16 cellular contexts compared by ENCODE assay signal in genomic region chr6:135531954-135532490, GRCh38. TPM values are rescaled to one million over a fixed set of nuclear protein-coding genes. Genes with fewer than 3 reads are reported as not detected.
DNase-seq lines count a peak whose midpoint lies in the region; ATAC-seq and TF ChIP-seq lines count a peak whose summit lies in the region.
"Had no signal": no experiment of that assay in that cellular context is flagged by ENCODE, and none has a peak within 500 bp of the region (broad histone marks: within the 10 kb centered on the region; RNA-seq: fewer than 3 reads in every experiment).

No MANE protein-coding gene starts in this region.

- no peak overlapping the region for H3K4me3 ChIP-seq in GM23248
- H3K4me3 ChIP-seq in Loucy (ENCODE audit: low read length, poor library complexity, severe bottlenecking) = no peak overlapping the region
- no peak overlapping the region for H3K4me3 ChIP-seq in trophoblast cell (ENCODE audit: low read depth, low read length)
- no peak overlapping the region for H3K4me3 ChIP-seq in body of pancreas
- H3K4me3 ChIP-seq: GM23338, K562 had no signal

- H3K9me2 ChIP-seq in GM23248 (ENCODE audit: insufficient read depth) = no peaks in the 10 kb centered on the region
- H3K9me2 ChIP-seq in Loucy (replicated peaks; ENCODE audit: low read depth, low read length) = no peaks in the 10 kb centered on the region

- H3K14ac ChIP-seq in trophoblast cell (ENCODE audit: low read length) = no peak overlapping the region

- no peak overlapping the region for H2BK12ac ChIP-seq in trophoblast cell (ENCODE audit: low read length)

- no peak for TF ChIP-seq POLR2A in body of pancreas (IDR thresholded peaks at IDR 0.05)

- no peaks in the 10 kb centered on the region for H3K36me3 Mint-ChIP-seq in immature natural killer cell

- no peaks in the 10 kb centered on the region for H3K9me3 Mint-ChIP-seq in immature natural killer cell
- H3K9me3 Mint-ChIP-seq: CD4-positive, alpha-beta T cell; GM23338 had no signal

- ATAC-seq in GM21360 (IDR thresholded peaks at IDR 0.05; ENCODE audit: unreplicated experiment) (no peak), body of pancreas (no peak)
- ATAC-seq: GM23338, HepG2 had no signal

- H2BK120ac ChIP-seq in trophoblast cell (ENCODE audit: insufficient read depth, low read length, poor library complexity) = no peak overlapping the region

- no peak overlapping the region for H4K12ac ChIP-seq in trophoblast cell (ENCODE audit: low read depth, low read length)

- H3K4me1 Mint-ChIP-seq in immature natural killer cell = peaks cover 8 to 15% of the 10 kb centered on the region in 2 donors

- H3K23ac ChIP-seq in trophoblast cell (ENCODE audit: low read length) = no peak overlapping the region

- H2BK5ac ChIP-seq in trophoblast cell (ENCODE audit: low read depth, low read length, poor library complexity) = no peak overlapping the region

- no peak overlapping the region for H3K4ac ChIP-seq in trophoblast cell (ENCODE audit: low read depth, low read length)

- no peak overlapping the region for H3K4me3 Mint-ChIP-seq in immature natural killer cell
- H3K4me3 Mint-ChIP-seq: B cell; CD4-positive, alpha-beta T cell; GM23338 had no signal

- H4K20me1 ChIP-seq in GM23248 (ENCODE audit: insufficient read depth) (no peaks in the 10 kb centered on the region), Loucy (ENCODE audit: insufficient read depth, low read length, poor library complexity, severe bottlenecking) (no peaks in the 10 kb centered on the region)

- H3K79me2 ChIP-seq in GM23248 (ENCODE audit: insufficient read depth) = no peaks in the 10 kb centered on the region
- H3K79me2 ChIP-seq in Loucy (ENCODE audit: insufficient read depth, low read length) = no peaks in the 10 kb centered on the region
- no peaks in the 10 kb centered on the region for H3K79me2 ChIP-seq in trophoblast cell (ENCODE audit: control insufficient read depth, insufficient read depth, low read length, poor library complexity)

- no peaks in the 10 kb centered on the region for H3K79me1 ChIP-seq in trophoblast cell (ENCODE audit: low read length)

- H3K27me3 ChIP-seq in GM23248 (replicated peaks; ENCODE audit: insufficient read depth) (no peaks in the 10 kb centered on the region), Loucy (ENCODE audit: insufficient read depth, low read length, poor library complexity, severe bottlenecking) (no peaks in the 10 kb centered on the region), trophoblast cell (ENCODE audit: insufficient read depth, low read length) (no peaks in the 10 kb centered on the region), body of pancreas (no peaks in the 10 kb centered on the region)

- TF ChIP-seq CTCF in Loucy (conservative IDR thresholded peaks at IDR 0.05; ENCODE audit: low read length) (no peak), body of pancreas (IDR thresholded peaks at IDR 0.05) (no peak)

- H3K27ac ChIP-seq in GM23248 = no peak overlapping the region
- no peak overlapping the region for H3K27ac ChIP-seq in trophoblast cell (ENCODE audit: low read depth, low read length)
- H3K27ac ChIP-seq in body of pancreas = no peak overlapping the region

- H3K9me3 ChIP-seq in GM23248 (ENCODE audit: low read depth) (no peaks in the 10 kb centered on the region), Loucy (ENCODE audit: insufficient read depth, low read depth, low read length) (no peaks in the 10 kb centered on the region), trophoblast cell (ENCODE audit: insufficient read depth, low read depth, low read length) (peaks cover 2% of the 10 kb centered on the region), body of pancreas (no peaks in the 10 kb centered on the region)

- H4K8ac ChIP-seq in trophoblast cell (ENCODE audit: low read depth, low read length) = no peak overlapping the region

- WGBS in GM23248 (ENCODE audit: low coverage in 1 of 2, low lambda C conversion rate in 2 of 2, missing lambda C conversion rate in 2 of 2), 2 experiments = 86 to 95% methylated on average over 2 of the region's 2 CpGs
- WGBS in trophoblast cell (ENCODE audit: extremely low coverage, insufficient coverage, insufficient read length) = no CpG with 5 or more reads among the region's 2 CpGs
- WGBS in body of pancreas, 2 donors = 94 to 97% methylated on average over 2 of the region's 2 CpGs

- peaks cover 0 to 2% (median 0%) of the 10 kb centered on the region in 3 donors for H3K27me3 Mint-ChIP-seq in immature natural killer cell (ENCODE audit: low read depth in 3 of 3)
- H3K27me3 Mint-ChIP-seq: CD4-positive, alpha-beta T cell had no signal

- H3K36me3 ChIP-seq in GM23248 (ENCODE audit: low read depth) (no peaks in the 10 kb centered on the region), Loucy (ENCODE audit: insufficient read depth, low read length) (no peaks in the 10 kb centered on the region), trophoblast cell (ENCODE audit: control insufficient read depth in 1 of 2, insufficient read depth in 2 of 2, low read length in 2 of 2) (no peaks in the 10 kb centered on the region), body of pancreas (replicated peaks in 1 of 2; ENCODE audit: insufficient read depth in 1 of 2, low read depth in 2 of 2) (no peaks in the 10 kb centered on the region)

- peaks cover 26% of the 10 kb centered on the region for H3K4me1 ChIP-seq in GM23248 (ENCODE audit: insufficient read depth)
- H3K4me1 ChIP-seq in Loucy (ENCODE audit: insufficient read depth, low read length, poor library complexity, severe bottlenecking) = peaks cover 12% of the 10 kb centered on the region
- no peaks in the 10 kb centered on the region for H3K4me1 ChIP-seq in trophoblast cell (ENCODE audit: control insufficient read depth in 1 of 2, insufficient read depth in 2 of 2, low read length in 2 of 2)
- H3K4me1 ChIP-seq in body of pancreas = no peaks in the 10 kb centered on the region

- no peak overlapping the region for H3K4me2 ChIP-seq in GM23248 (ENCODE audit: unreplicated experiment)
- no peak overlapping the region for H3K4me2 ChIP-seq in Loucy (ENCODE audit: low read depth, low read length, poor library complexity, severe bottlenecking)
- H3K4me2 ChIP-seq in trophoblast cell (ENCODE audit: low read length) = no peak overlapping the region
- H3K4me2 ChIP-seq: GM23338 had no signal

- H3K27ac Mint-ChIP-seq in immature natural killer cell = no peak overlapping the region
- H3K27ac Mint-ChIP-seq: B cell; CD4-positive, alpha-beta T cell; GM23338 had no signal

- H3K18ac ChIP-seq in trophoblast cell (ENCODE audit: low read length) = no peak overlapping the region

- intact Hi-C loops in body of pancreas (cut with DNase I) = loop anchor here (10.0 kb wide), 1 partner anchor 403 kb away; no protein-coding TSS in a partner anchor

- H2AFZ ChIP-seq in GM23248 (no peak overlapping the region), Loucy (ENCODE audit: low read length) (peak overlapping the region; percentile 32; the same call in 1 of the 2 replicates), trophoblast cell (ENCODE audit: insufficient read depth, low read length, poor library complexity) (no peak overlapping the region)
- H2AFZ ChIP-seq: GM23338 had no signal

- H4K91ac ChIP-seq in trophoblast cell (ENCODE audit: low read depth, low read length) = no peak overlapping the region

- H2AK5ac ChIP-seq in trophoblast cell (ENCODE audit: low read length) = no peak overlapping the region

- H3F3A ChIP-seq in GM23248 (ENCODE audit: insufficient read depth) = peaks cover 14% of the 10 kb centered on the region; the same call in 1 of the 2 replicates
- H3F3A ChIP-seq in Loucy (ENCODE audit: low read depth) = no peaks in the 10 kb centered on the region

- peak; percentile 39 for DNase-seq in GM23248
- peak in 2 of 3 donors; percentile 42 to 43 for DNase-seq in immature natural killer cell
- DNase-seq in trophoblast cell = peak; percentile 87 to 96
- DNase-seq in NCI-H446 treated with DMSO at 0.1 percent for 48 hours (lab: John Stamatoyannopoulos, UW) = no peak
- DNase-seq in body of pancreas = no peak
- DNase-seq: C1 segment of cervical spinal cord; Calu3; CD4-positive, alpha-beta T cell; DMS 273 treated with DMSO at 0.1 percent for 48 hours; H7 had no signal

- in situ Hi-C loops in GM23248 (cut with MboI) = loop anchor here (10.0 to 25.0 kb wide), 2 partner anchors 405 to 693 kb away; no protein-coding TSS in a partner anchor

- no peak overlapping the region for H3K9ac ChIP-seq in GM23248
- no peak overlapping the region for H3K9ac ChIP-seq in Loucy (ENCODE audit: low read depth, low read length, poor library complexity, severe bottlenecking)
- no peak overlapping the region for H3K9ac ChIP-seq in trophoblast cell (ENCODE audit: low read length)

RNA-seq across cellular contexts. Expression of gene AHI1, which starts 34.5 kb away (rescaled TPM):
- total RNA-seq in GM23248 (2014; rRNA removed; shearing (Covaris generic)) = 11.1 and 19.9 TPM in 2 replicates
- polyA plus RNA-seq in GM23248 (2016; fragmentation: Nextera tagmentation; extraction: Ambion mirVana) = 19.5 and 25.9 TPM in 2 replicates
- 1 to 10 TPM; 1.5 to 4.9 (median 4.5) TPM for polyA plus RNA-seq in immature natural killer cell
- polyA plus RNA-seq in trophoblast cell (2013) = 8.6 and 8.7 TPM in 2 replicates
- 100 to 1,000 TPM in 1 of 2 donors, 10 to 100 TPM in 1; 20.2 to 107 TPM for total RNA-seq in body of pancreas

Comparison
In these comparisons a context has a peak if more than half of its experiments do, and no peak if none do; other contexts are left out.
1. DNase-seq: peak in GM23248 (single experiment), immature natural killer cell (2 of 3) and trophoblast cell (2 of 2); none in NCI-H446 treated with DMSO at 0.1 percent for 48 hours (single experiment) and body of pancreas (0 of 4).